15 cellular contexts compared by ENCODE assay signal in genomic region chr16:5621826-5622225, GRCh38.
DNase-seq lines count a peak whose midpoint lies in the region; TF ChIP-seq lines count a peak whose summit lies in the region.
"Had no signal": no experiment of that assay in that cellular context is flagged by ENCODE, and none has a peak within 500 bp of the region (broad histone marks: within the 10 kb centered on the region; RNA-seq: fewer than 3 reads in every experiment).

No MANE protein-coding gene starts in this region.

- H3K9me3 Mint-ChIP-seq in osteocyte (ENCODE audit: unreplicated experiment): peaks cover 21% of the 10 kb centered on the region

- peak; percentile 60 for DNase-seq in BE2C
- peak; percentile 37 for DNase-seq in NCI-H226
- peak; percentile 46 for DNase-seq in fibroblast of the conjunctiva (ENCODE audit: low read depth)
- DNase-seq in stomach: peak; percentile 33
- no peak for DNase-seq in osteocyte (ENCODE audit: extremely low spot score, unreplicated experiment)
- DNase-seq in substantia nigra (lab: John Stamatoyannopoulos, UW): no peak
- DNase-seq in GM13977 (ENCODE audit: low spot score): no peak
- DNase-seq: Caco-2; CD8-positive, alpha-beta memory T cell; DND-41; GDM1; GM23248; IMR-90 had no signal

- H3K36me3 ChIP-seq in BE2C (no peaks in the 10 kb centered on the region), stomach (no peaks in the 10 kb centered on the region)
- H3K36me3 ChIP-seq: BLaER1 had no signal

- H3K4me1 Mint-ChIP-seq in osteocyte (ENCODE audit: unreplicated experiment): no peaks in the 10 kb centered on the region
- H3K4me1 Mint-ChIP-seq: CD8-positive, alpha-beta memory T cell had no signal

- no peaks in the 10 kb centered on the region for H3K27me3 Mint-ChIP-seq in osteocyte (ENCODE audit: unreplicated experiment)

- intact Hi-C loops in stomach (cut with DNase I; ENCODE audit: low total_unique reads): no loop called here

- no peak overlapping the region for H3K4me3 Mint-ChIP-seq in osteocyte (ENCODE audit: unreplicated experiment)
- H3K4me3 Mint-ChIP-seq: CD8-positive, alpha-beta memory T cell had no signal

- H3K9me3 ChIP-seq in BE2C: no peaks in the 10 kb centered on the region
- H3K9me3 ChIP-seq in stomach: peaks cover 0 to 21% (median 0%) of the 10 kb centered on the region in 4 donors
- H3K9me3 ChIP-seq: A549, Caco-2 had no signal

- no peak for TF ChIP-seq EP300 in stomach (IDR thresholded peaks at IDR 0.05)

- H3K36me3 Mint-ChIP-seq in osteocyte (ENCODE audit: unreplicated experiment): no peaks in the 10 kb centered on the region
- H3K36me3 Mint-ChIP-seq: CD8-positive, alpha-beta memory T cell had no signal

- WGBS in stomach, 5 donors: 15 to 30% (median 17%) methylated on average over 4 of the region's 4 CpGs

- H3K27me3 ChIP-seq in BE2C (no peaks in the 10 kb centered on the region), stomach (peaks cover 0 to 20% (median 0%) of the 10 kb centered on the region in 3 donors)
- H3K27me3 ChIP-seq: BLaER1 had no signal

- no peak overlapping the region for H3K27ac Mint-ChIP-seq in osteocyte (ENCODE audit: unreplicated experiment)
- H3K27ac Mint-ChIP-seq: CD8-positive, alpha-beta memory T cell had no signal

- peaks cover 17% of the 10 kb centered on the region for H3K4me1 ChIP-seq in BE2C
- peaks cover 0 to 7% (median 0%) of the 10 kb centered on the region in 4 donors for H3K4me1 ChIP-seq in stomach
- H3K4me1 ChIP-seq: A549, BLaER1, Caco-2 had no signal

- in situ Hi-C loops in GM13977 (cut with MboI; ENCODE audit: low pct_unique_long_range_greater_than_20kb, low sequenced_read_pairs, unreplicated experiment): loop anchor here (25.0 kb wide), 1 partner anchor 385 kb away; no protein-coding TSS in a partner anchor

- H3K4me3 ChIP-seq in BE2C (ENCODE audit: low read depth, low read length) (no peak overlapping the region), stomach (no peak overlapping the region)
- H3K4me3 ChIP-seq: A549, BLaER1, GM23248 had no signal

- no peak for TF ChIP-seq POLR2A in stomach (IDR thresholded peaks at IDR 0.05)

- TF ChIP-seq CTCF in BE2C (IDR thresholded peaks at IDR 0.05; ENCODE audit: low read depth, low read length) (no peak), stomach (IDR thresholded peaks at IDR 0.05) (no peak), osteocyte (IDR thresholded peaks at IDR 0.05) (no peak), GM13977 (IDR thresholded peaks at IDR 0.05; ENCODE audit: extremely low read depth, insufficient read depth, missing control alignments) (no peak)

- H3K27ac ChIP-seq in stomach (peak overlapping the region in 1 of 5 donors; percentile 27), substantia nigra (ENCODE audit: low read depth, low read length, poor library complexity, severe bottlenecking) (no peak overlapping the region)
- H3K27ac ChIP-seq: A549, BLaER1, GM23248 had no signal

Comparison
In these comparisons a context has a peak if more than half of its experiments do, and no peak if none do; other contexts are left out.
1. DNase-seq: peak in BE2C (single experiment), NCI-H226 (single experiment), fibroblast of the conjunctiva (single experiment) and stomach (single experiment); none in osteocyte (single experiment), substantia nigra (0 of 49) and GM13977 (single experiment).